ENCODE assay signal across 12 cellular contexts in the genomic region with DNA sequence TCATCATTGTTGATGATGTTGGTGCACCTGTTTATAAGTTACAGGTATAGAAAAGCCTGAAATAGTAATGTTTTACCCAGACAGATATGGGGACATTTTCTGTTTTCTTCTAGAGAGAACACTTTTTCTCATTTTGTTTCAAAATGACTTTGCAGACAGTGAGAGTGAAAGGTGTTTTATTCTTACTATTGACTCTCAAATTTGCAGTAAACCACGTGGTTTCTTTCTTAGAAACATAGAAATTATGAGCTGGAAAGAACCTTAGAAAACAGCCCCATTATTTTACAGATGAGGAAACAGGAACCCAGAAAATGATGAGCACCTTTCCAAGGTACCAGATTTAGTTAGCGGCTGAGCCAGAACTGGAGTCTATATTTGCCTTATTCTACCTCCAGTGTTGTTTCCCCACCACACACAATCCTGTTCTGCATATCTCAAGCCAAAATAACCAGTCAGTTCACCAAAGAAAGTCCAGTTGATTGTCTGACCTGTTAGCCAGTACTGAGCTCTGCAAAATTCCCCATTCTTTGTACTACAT.
DNase-seq lines count a peak whose midpoint lies in the region; ATAC-seq and TF ChIP-seq lines count a peak whose summit lies in the region.
"Had no signal": no experiment of that assay in that cellular context is flagged by ENCODE, and none has a peak within 500 bp of the region (broad histone marks: within the 10 kb centered on the region; RNA-seq: fewer than 3 reads in every experiment).

No MANE protein-coding gene starts in this region.

- H3K4me3 Mint-ChIP-seq in activated CD4-positive, alpha-beta T cell treated with anti-CD3 and anti-CD28 coated beads, Interleukin-2, amount 10 ng/mL, durations not matched to agents 24 days and 14 days = peak overlapping the region; percentile 2
- H3K4me3 Mint-ChIP-seq in activated naive CD8-positive, alpha-beta T cell treated with anti-CD3 and anti-CD28 coated beads, Interleukin-2, amount 50 U/mL, for 24 hours = no peak overlapping the region
- no peak overlapping the region for H3K4me3 Mint-ChIP-seq in type B pancreatic cell

- peaks cover 26% of the 10 kb centered on the region for H3K9me3 Mint-ChIP-seq in activated CD4-positive, alpha-beta T cell treated with anti-CD3 and anti-CD28 coated beads, Interleukin-2, amount 10 ng/mL, durations not matched to agents 24 days and 14 days
- H3K9me3 Mint-ChIP-seq in activated naive CD8-positive, alpha-beta T cell treated with anti-CD3 and anti-CD28 coated beads, Interleukin-2, amount 50 U/mL, for 24 hours = no peaks in the 10 kb centered on the region
- H3K9me3 Mint-ChIP-seq in type B pancreatic cell = no peaks in the 10 kb centered on the region

- H3K36me3 Mint-ChIP-seq in activated CD4-positive, alpha-beta T cell treated with anti-CD3 and anti-CD28 coated beads, Interleukin-2, amount 10 ng/mL, durations not matched to agents 24 days and 14 days (ENCODE audit: low read depth) = peaks cover 17% of the 10 kb centered on the region
- H3K36me3 Mint-ChIP-seq in activated naive CD8-positive, alpha-beta T cell treated with anti-CD3 and anti-CD28 coated beads, Interleukin-2, amount 50 U/mL, for 24 hours (ENCODE audit: low read depth) = peaks cover 6% of the 10 kb centered on the region
- H3K36me3 Mint-ChIP-seq in type B pancreatic cell = no peaks in the 10 kb centered on the region

- peak overlapping the region; percentile 78 for H3K27ac Mint-ChIP-seq in activated CD4-positive, alpha-beta T cell treated with anti-CD3 and anti-CD28 coated beads, Interleukin-2, amount 10 ng/mL, durations not matched to agents 24 days and 14 days
- peak overlapping the region; percentile 71 for H3K27ac Mint-ChIP-seq in activated naive CD8-positive, alpha-beta T cell treated with anti-CD3 and anti-CD28 coated beads, Interleukin-2, amount 50 U/mL, for 24 hours
- no peak overlapping the region for H3K27ac Mint-ChIP-seq in type B pancreatic cell

- ATAC-seq in GM21515 (IDR thresholded peaks at IDR 0.05; ENCODE audit: unreplicated experiment) = peak; percentile 89
- ATAC-seq in HG03103 (IDR thresholded peaks at IDR 0.05; ENCODE audit: low read depth, unreplicated experiment) = peak; percentile 74
- peak; percentile 91 for ATAC-seq in activated naive CD8-positive, alpha-beta T cell treated with anti-CD3 and anti-CD28 coated beads, Interleukin-2, amount 50 U/mL, for 24 hours
- ATAC-seq: A549 had no signal

- H3K4me1 Mint-ChIP-seq in activated CD4-positive, alpha-beta T cell treated with anti-CD3 and anti-CD28 coated beads, Interleukin-2, amount 10 ng/mL, durations not matched to agents 24 days and 14 days = peaks cover 37% of the 10 kb centered on the region
- H3K4me1 Mint-ChIP-seq in activated naive CD8-positive, alpha-beta T cell treated with anti-CD3 and anti-CD28 coated beads, Interleukin-2, amount 50 U/mL, for 24 hours = peaks cover 34% of the 10 kb centered on the region
- H3K4me1 Mint-ChIP-seq in type B pancreatic cell (ENCODE audit: unreplicated experiment) = no peaks in the 10 kb centered on the region

- peak; percentile 66 for DNase-seq in activated CD4-positive, alpha-beta T cell treated with anti-CD3 and anti-CD28 coated beads, Interleukin-2, amount 10 ng/mL, durations not matched to agents 24 days and 14 days
- no peak for DNase-seq in activated CD4-positive, alpha-beta T cell treated with anti-CD3 and anti-CD28 coated beads for 1 hour
- DNase-seq in activated naive CD8-positive, alpha-beta T cell treated with anti-CD3 and anti-CD28 coated beads, Interleukin-2, amount 50 U/mL, for 24 hours = no peak
- DNase-seq in effector CD4-positive, alpha-beta T cell = no peak
- no peak for DNase-seq in type B pancreatic cell (ENCODE audit: extremely low spot score, unreplicated experiment)
- no peak for DNase-seq in NCI-H748 (lab: John Stamatoyannopoulos, UW; ENCODE audit: unreplicated experiment)
- DNase-seq: hypothalamus; NCI-H2171; stimulated activated CD4-positive, alpha-beta T cell treated with anti-CD3 and anti-CD28 coated beads, Interleukin-12 subunit alpha, Interleukin-12 subunit beta, amount 100 ng/mL, for 4 hours had no signal

- intact Hi-C loops in activated CD4-positive, alpha-beta T cell treated with anti-CD3 and anti-CD28 coated beads, Interleukin-2, amount 10 ng/mL, durations not matched to agents 24 days and 14 days (cut with micrococcal nuclease) = loop anchor here (1.0 to 5.0 kb wide), 8 partner anchors 9 to 139 kb away; a partner anchor contains a TSS

- H3K27me3 Mint-ChIP-seq in activated CD4-positive, alpha-beta T cell treated with anti-CD3 and anti-CD28 coated beads, Interleukin-2, amount 10 ng/mL, durations not matched to agents 24 days and 14 days = peaks cover 13% of the 10 kb centered on the region
- H3K27me3 Mint-ChIP-seq in activated naive CD8-positive, alpha-beta T cell treated with anti-CD3 and anti-CD28 coated beads, Interleukin-2, amount 50 U/mL, for 24 hours = no peaks in the 10 kb centered on the region
- no peaks in the 10 kb centered on the region for H3K27me3 Mint-ChIP-seq in type B pancreatic cell

- TF ChIP-seq CTCF in type B pancreatic cell (conservative IDR thresholded peaks at IDR 0.05) = no peak
